Comparison of ENCODE assay signal across 28 cellular contexts in the genomic region with DNA sequence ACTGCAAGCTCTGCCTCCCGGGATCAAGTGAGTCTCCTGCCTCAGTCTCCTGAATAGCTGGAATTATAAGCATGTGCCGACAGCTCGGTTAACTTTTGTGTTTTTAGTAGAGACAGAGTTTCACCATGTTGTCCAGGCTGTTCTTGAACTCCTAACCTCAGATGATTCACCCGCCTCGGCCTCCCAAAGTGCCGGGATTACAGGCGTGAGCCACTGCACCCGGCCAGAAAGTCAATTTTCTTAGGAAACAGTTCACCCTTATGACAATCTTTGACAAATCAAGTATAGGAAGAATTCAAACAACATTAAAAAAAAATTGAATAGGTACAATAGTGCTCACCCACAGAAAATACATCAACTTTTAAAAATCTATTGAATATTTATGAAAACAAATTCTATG.
"Had no signal": no experiment of that assay in that cellular context is flagged by ENCODE, and none has a peak within 500 bp of the region (broad histone marks: within the 10 kb centered on the region; RNA-seq: fewer than 3 reads in every experiment).

No MANE protein-coding gene starts in this region.

- H3K9ac ChIP-seq: neural progenitor cell had no signal

- H3K27ac Mint-ChIP-seq: effector memory CD8-positive, alpha-beta T cell; memory B cell; mesothelial cell of epicardium; nephron; neural progenitor cell; stimulated activated memory B cell treated with anti-CD40 and anti-IgM and Interleukin-4, amounts not matched to agents 10 μg/mL and 1 μg/mL and 100 μg/mL, for 72 hours; type B pancreatic cell had no signal

- ATAC-seq: effector memory CD8-positive, alpha-beta T cell; gastrocnemius medialis; left lobe of liver; mucosa of descending colon; psoas muscle; right cardiac atrium; stimulated activated memory B cell treated with anti-CD40 and anti-IgM and Interleukin-4, amounts not matched to agents 10 μg/mL and 1 μg/mL and 100 μg/mL, for 72 hours; stimulated activated naive CD8-positive, alpha-beta T cell treated with anti-CD3 and anti-CD28 coated beads, Interleukin-15, Interleukin-2, amounts not matched to agents 100 U/mL and 50 U/mL, for 24 hours had no signal

- H3K9me3 ChIP-seq: esophagus squamous epithelium, gastrocnemius medialis, mucosa of descending colon, psoas muscle, sigmoid colon, testis, tibial artery had no signal

- H3K27me3 Mint-ChIP-seq: memory B cell; naive B cell; stimulated activated memory B cell treated with anti-CD40 and anti-IgM and Interleukin-4, amounts not matched to agents 10 μg/mL and 1 μg/mL and 100 μg/mL, for 72 hours; type B pancreatic cell had no signal

- H3K9me3 Mint-ChIP-seq: effector memory CD8-positive, alpha-beta T cell; memory B cell; mesothelial cell of epicardium; naive B cell; nephron; stimulated activated memory B cell treated with anti-CD40 and anti-IgM and Interleukin-4, amounts not matched to agents 10 μg/mL and 1 μg/mL and 100 μg/mL, for 72 hours; type B pancreatic cell had no signal

- H3K4me1 Mint-ChIP-seq: memory B cell; mesothelial cell of epicardium; naive B cell; nephron; stimulated activated memory B cell treated with anti-CD40 and anti-IgM and Interleukin-4, amounts not matched to agents 10 μg/mL and 1 μg/mL and 100 μg/mL, for 72 hours had no signal

- DNase-seq: cortex of kidney; effector memory CD8-positive, alpha-beta T cell; erythroblast; esophagus squamous epithelium; foreskin fibroblast; gastrocnemius medialis; head of caudate nucleus; kidney; mucosa of descending colon; naive B cell; nucleus accumbens; posterior cingulate gyrus; psoas muscle; right cardiac atrium; sigmoid colon; stimulated activated CD4-positive, alpha-beta T cell treated with anti-CD3 and anti-CD28 coated beads, Interleukin-4, amount 100 ng/mL, for 4 hours; stimulated activated naive CD8-positive, alpha-beta T cell treated with anti-CD3 and anti-CD28 coated beads, Interleukin-15, Interleukin-2, amounts not matched to agents 100 U/mL and 50 U/mL, for 24 hours; substantia nigra; testis; tibial artery had no signal

- H3K36me3 Mint-ChIP-seq: memory B cell; mesothelial cell of epicardium; naive B cell; neural progenitor cell; stimulated activated memory B cell treated with anti-CD40 and anti-IgM and Interleukin-4, amounts not matched to agents 10 μg/mL and 1 μg/mL and 100 μg/mL, for 72 hours; type B pancreatic cell had no signal

- H3K36me3 ChIP-seq: esophagus squamous epithelium, gastrocnemius medialis, neural progenitor cell, sigmoid colon, tibial artery had no signal

- H3K4me2 ChIP-seq: neural progenitor cell had no signal

- H3K4me1 ChIP-seq: esophagus squamous epithelium, gastrocnemius medialis, psoas muscle, sigmoid colon, testis, tibial artery had no signal

- H3K4me3 ChIP-seq: esophagus squamous epithelium, gastrocnemius medialis, lung, mucosa of descending colon, neural progenitor cell, psoas muscle, sigmoid colon, testis, tibial artery had no signal

- H3K4me3 Mint-ChIP-seq: effector memory CD8-positive, alpha-beta T cell; memory B cell; mesothelial cell of epicardium; naive B cell; nephron; neural progenitor cell; stimulated activated memory B cell treated with anti-CD40 and anti-IgM and Interleukin-4, amounts not matched to agents 10 μg/mL and 1 μg/mL and 100 μg/mL, for 72 hours; type B pancreatic cell had no signal

- H3K27me3 ChIP-seq: esophagus squamous epithelium, gastrocnemius medialis, neural progenitor cell, sigmoid colon, testis, tibial artery had no signal

- H3K27ac ChIP-seq: esophagus squamous epithelium, gastrocnemius medialis, neural progenitor cell, psoas muscle, sigmoid colon, testis, tibial artery had no signal
